Comparison of ENCODE assay signal across 17 cellular contexts in the genomic region with DNA sequence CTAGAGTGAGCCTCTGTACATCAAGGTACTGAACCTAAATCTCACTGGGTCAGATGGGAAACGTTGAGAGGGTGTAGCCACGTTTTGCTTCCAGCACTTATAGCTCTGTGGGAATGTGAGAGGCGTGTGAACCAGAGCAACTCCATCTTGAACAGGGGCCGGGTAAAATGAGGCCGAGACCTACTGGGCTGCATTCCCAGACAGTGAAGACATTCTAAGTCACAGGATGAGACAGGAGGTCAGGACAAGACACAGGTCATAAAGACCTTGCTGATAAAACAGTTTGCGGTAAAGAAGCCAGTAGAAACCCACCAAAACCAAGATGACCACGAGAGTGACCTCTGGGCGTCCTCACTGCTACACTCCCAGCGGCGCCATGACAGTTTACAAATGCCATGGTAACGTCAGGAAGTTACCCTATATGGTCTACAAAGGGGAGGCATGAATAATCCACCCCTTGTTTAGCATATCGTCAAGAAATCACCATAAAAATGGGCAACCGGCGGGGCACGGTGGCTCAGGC.
DNase-seq lines count a peak whose midpoint lies in the region; ATAC-seq and TF ChIP-seq lines count a peak whose summit lies in the region.
"Had no signal": no experiment of that assay in that cellular context is flagged by ENCODE, and none has a peak within 500 bp of the region (broad histone marks: within the 10 kb centered on the region; RNA-seq: fewer than 3 reads in every experiment).

No MANE protein-coding gene starts in this region.

- H3K27me3 ChIP-seq in endodermal cell (ENCODE audit: control insufficient read depth, insufficient read depth, low read length, poor library complexity, severe bottlenecking): no peaks in the 10 kb centered on the region
- H3K27me3 ChIP-seq: SJSA1 had no signal

- peak overlapping the region; percentile 71; the same call in 1 of the 2 replicates for H3K27ac ChIP-seq in VCaP
- H3K27ac ChIP-seq in endodermal cell (ENCODE audit: low read depth, low read length): no peak overlapping the region
- H3K27ac ChIP-seq: SJSA1 had no signal

- no peak for TF ChIP-seq CTCF in VCaP (conservative IDR thresholded peaks at IDR 0.05)
- TF ChIP-seq CTCF in endodermal cell (conservative IDR thresholded peaks at IDR 0.05): no peak
- no peak for TF ChIP-seq CTCF in nephron (IDR thresholded peaks at IDR 0.05; ENCODE audit: unreplicated experiment in 3 of 3)

- WGBS in endodermal cell (ENCODE audit: insufficient coverage in 1 of 2, insufficient read length in 1 of 2), 2 experiments: 81 to 85% methylated on average over 11 to 15 of the region's 15 CpGs

- DNase-seq in ELF-1 (ENCODE audit: low read depth, low spot score): peak; percentile 74
- peak; percentile 87 for DNase-seq in endodermal cell
- DNase-seq in superior temporal gyrus (ENCODE audit: extremely low spot score): no peak
- DNase-seq in activated naive CD8-positive, alpha-beta T cell treated with anti-CD3 and anti-CD28 coated beads, Interleukin-2, amount 50 U/mL, for 24 hours: no peak
- no peak for DNase-seq in G401 (ENCODE audit: low spot score)
- DNase-seq in activated CD4-positive, alpha-beta T cell treated with anti-CD3 and anti-CD28 coated beads, Interleukin-2, amount 50 U/mL, for 4 hours: no peak
- DNase-seq: AML-193; CD4-positive, CD25-positive, alpha-beta regulatory T cell; DMS79; GF-D8; NCI-H1417; NCI-H2029; NCI-H510A treated with DMSO at 0.1 percent for 48 hours; RPMI8226 had no signal

- ATAC-seq in activated naive CD8-positive, alpha-beta T cell treated with anti-CD3 and anti-CD28 coated beads, Interleukin-2, amount 50 U/mL, for 24 hours: no peak

- H3K27me3 Mint-ChIP-seq in endodermal cell (ENCODE audit: insufficient read depth) (no peaks in the 10 kb centered on the region), nephron (ENCODE audit: low read depth) (peaks cover 22% of the 10 kb centered on the region)
- no peaks in the 10 kb centered on the region for H3K27me3 Mint-ChIP-seq in activated naive CD8-positive, alpha-beta T cell treated with anti-CD3 and anti-CD28 coated beads, Interleukin-2, amount 50 U/mL, for 24 hours

- H3K4me1 Mint-ChIP-seq in endodermal cell: peaks cover 14% of the 10 kb centered on the region
- peaks cover 66% of the 10 kb centered on the region for H3K4me1 Mint-ChIP-seq in nephron
- H3K4me1 Mint-ChIP-seq in activated naive CD8-positive, alpha-beta T cell treated with anti-CD3 and anti-CD28 coated beads, Interleukin-2, amount 50 U/mL, for 24 hours: peaks cover 5% of the 10 kb centered on the region

- H3K9me3 Mint-ChIP-seq in endodermal cell: no peaks in the 10 kb centered on the region
- H3K9me3 Mint-ChIP-seq in nephron: no peaks in the 10 kb centered on the region
- no peaks in the 10 kb centered on the region for H3K9me3 Mint-ChIP-seq in activated naive CD8-positive, alpha-beta T cell treated with anti-CD3 and anti-CD28 coated beads, Interleukin-2, amount 50 U/mL, for 24 hours

- H3K4me3 Mint-ChIP-seq in endodermal cell (no peak overlapping the region), nephron (no peak overlapping the region)
- no peak overlapping the region for H3K4me3 Mint-ChIP-seq in activated naive CD8-positive, alpha-beta T cell treated with anti-CD3 and anti-CD28 coated beads, Interleukin-2, amount 50 U/mL, for 24 hours
- H3K4me3 Mint-ChIP-seq: CD4-positive, CD25-positive, alpha-beta regulatory T cell had no signal

- no peak overlapping the region for H3K9ac ChIP-seq in endodermal cell (ENCODE audit: extremely low read depth, low read length, poor library complexity, severe bottlenecking)

- in situ Hi-C loops in G401 (cut with HindIII; ENCODE audit: low sequenced_read_pairs): no loop called here

- H3K36me3 Mint-ChIP-seq in endodermal cell (ENCODE audit: low read depth) (no peaks in the 10 kb centered on the region), nephron (ENCODE audit: low read depth) (no peaks in the 10 kb centered on the region)
- no peaks in the 10 kb centered on the region for H3K36me3 Mint-ChIP-seq in activated naive CD8-positive, alpha-beta T cell treated with anti-CD3 and anti-CD28 coated beads, Interleukin-2, amount 50 U/mL, for 24 hours (ENCODE audit: low read depth)
- H3K36me3 Mint-ChIP-seq: CD4-positive, CD25-positive, alpha-beta regulatory T cell had no signal

- H3K4me3 ChIP-seq in endodermal cell (ENCODE audit: low read length): no peak overlapping the region
- H3K4me3 ChIP-seq: SJSA1 had no signal

- H3K27ac Mint-ChIP-seq in endodermal cell (no peak overlapping the region), nephron (peak overlapping the region; percentile 44 to 91 (median 86))
- H3K27ac Mint-ChIP-seq in activated naive CD8-positive, alpha-beta T cell treated with anti-CD3 and anti-CD28 coated beads, Interleukin-2, amount 50 U/mL, for 24 hours: no peak overlapping the region
- H3K27ac Mint-ChIP-seq: CD4-positive, CD25-positive, alpha-beta regulatory T cell had no signal

- no peaks in the 10 kb centered on the region for H3K36me3 ChIP-seq in endodermal cell (ENCODE audit: control insufficient read depth, insufficient read depth, low read length)
- H3K36me3 ChIP-seq: SJSA1 had no signal

- no peaks in the 10 kb centered on the region for H3K9me3 ChIP-seq in endodermal cell (ENCODE audit: control insufficient read depth, low read length)

- H3K4me1 ChIP-seq in endodermal cell (ENCODE audit: control insufficient read depth, insufficient read depth, low read length): peaks cover 2% of the 10 kb centered on the region

Comparison
In these comparisons a context has a peak if more than half of its experiments do, and no peak if none do; other contexts are left out.
1. DNase-seq: peak in ELF-1 (single experiment) and endodermal cell (single experiment); none in superior temporal gyrus (single experiment), activated naive CD8-positive, alpha-beta T cell treated with anti-CD3 and anti-CD28 coated beads, Interleukin-2, amount 50 U/mL, for 24 hours (single experiment), G401 (single experiment) and activated CD4-positive, alpha-beta T cell treated with anti-CD3 and anti-CD28 coated beads, Interleukin-2, amount 50 U/mL, for 4 hours (0 of 2).
2. H3K27ac Mint-ChIP-seq: peak in nephron (3 of 3); none in endodermal cell (single experiment) and activated naive CD8-positive, alpha-beta T cell treated with anti-CD3 and anti-CD28 coated beads, Interleukin-2, amount 50 U/mL, for 24 hours (single experiment).